In the genomic region with DNA sequence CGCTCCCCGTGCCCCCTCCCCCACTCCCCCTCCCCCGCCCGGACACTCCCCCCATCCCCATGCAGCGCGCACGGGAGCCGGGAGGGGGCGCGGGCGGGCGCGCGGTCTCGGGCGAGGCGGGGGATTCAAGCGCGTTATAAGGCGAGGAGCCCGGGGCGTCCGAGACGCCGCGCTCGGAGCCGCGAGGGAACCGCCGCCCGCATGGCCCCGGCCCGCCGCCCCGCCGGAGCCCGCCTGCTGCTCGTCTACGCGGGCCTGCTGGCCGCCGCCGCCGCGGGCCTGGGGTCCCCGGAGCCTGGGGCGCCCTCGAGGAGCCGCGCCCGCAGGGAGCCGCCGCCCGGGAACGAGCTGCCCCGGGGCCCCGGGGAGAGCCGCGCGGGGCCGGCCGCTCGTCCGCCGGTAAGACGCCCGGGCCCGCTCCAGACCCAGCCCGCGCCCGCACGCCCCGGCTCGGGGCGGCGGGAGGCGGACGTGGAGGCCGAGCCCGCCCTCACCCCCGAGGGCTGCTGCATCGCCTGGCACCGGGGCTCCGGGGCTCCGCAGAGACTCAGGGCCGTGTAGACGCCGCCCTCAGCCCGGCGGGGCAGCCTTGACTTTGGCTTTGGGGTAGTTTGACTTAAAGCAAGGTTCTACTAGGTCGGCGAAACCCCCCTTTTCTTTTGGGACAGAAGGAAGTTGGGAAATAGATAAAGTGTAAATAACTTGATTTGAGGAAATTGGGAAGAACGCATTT, we compare ENCODE assay signal across 8 cellular contexts.
DNase-seq lines count a peak whose midpoint lies in the region; FAIRE-seq and TF ChIP-seq lines count a peak whose summit lies in the region.

TSS of gene ERFE (plus strand) at position 164 of the 733 bp plus-strand sequence. CDS start at position 202, 38 bp downstream.

- CTCF ChIA-PET in HEK293 (lab: Yijun Ruan, JAX): interaction anchor here (0.7 to 2.7 kb wide), 4 partner anchors 9 to 105 kb away, joined by 3 to 24 read pairs (median 5); no protein-coding TSS in a partner anchor
- CTCF ChIA-PET in RWPE1 (lab: Yijun Ruan, JAX): interaction anchor here (0.6 to 0.8 kb wide), 5 partner anchors 9 to 17 kb away, joined by 3 to 6 read pairs (median 3); no protein-coding TSS in a partner anchor

- H3K4me3 ChIP-seq in HEK293 (ENCODE audit: low read depth, low read length) (peak within 1 kb of the TSS; percentile 40), adipocyte (ENCODE audit: low read length) (peak within 1 kb of the TSS; percentile 70), iPS-15b (ENCODE audit: low read depth, low read length) (peak within 1 kb of the TSS; percentile 56)

- H3K9ac ChIP-seq in adipocyte (ENCODE audit: low read length): peak within 1 kb of the TSS; percentile 64
- H3K9ac ChIP-seq in iPS-15b (ENCODE audit: low read depth, low read length): no peak within 1 kb of the TSS

- H3K4me1 ChIP-seq in HEK293 (ENCODE audit: control insufficient read depth, insufficient read depth, low read length) (no peaks in the 10 kb centered on the region; the same call in 1 of the 2 replicates), adipocyte (ENCODE audit: control insufficient read depth, insufficient read depth, low read length) (peaks cover 9% of the 10 kb centered on the region), iPS-15b (ENCODE audit: control insufficient read depth, insufficient read depth, low read length) (no peaks in the 10 kb centered on the region)

- H3K27ac ChIP-seq in HEK293 (ENCODE audit: extremely low read depth, low read depth, low read length): peak within 1 kb of the TSS; percentile 63; the same call in 1 of the 2 replicates
- peak within 1 kb of the TSS; percentile 56 for H3K27ac ChIP-seq in RWPE1

- no peaks in the 10 kb centered on the region for H3K36me3 ChIP-seq in HEK293 (ENCODE audit: control insufficient read depth in 2 of 2, insufficient read depth in 1 of 2, low read length in 2 of 2)
- H3K36me3 ChIP-seq in adipocyte (ENCODE audit: control insufficient read depth, insufficient read depth, low read length, severe bottlenecking): no peaks in the 10 kb centered on the region
- H3K36me3 ChIP-seq in iPS-15b (ENCODE audit: control insufficient read depth, insufficient read depth, low read length): no peaks in the 10 kb centered on the region

- no peak for FAIRE-seq in D721Med (lab: Jason Lieb, UNC)

- no peaks in the 10 kb centered on the region for H3K9me3 ChIP-seq in HEK293 (ENCODE audit: control insufficient read depth, insufficient read depth, low read depth, low read length)
- H3K9me3 ChIP-seq in adipocyte (ENCODE audit: control insufficient read depth, low read length): peaks cover 4% of the 10 kb centered on the region
- H3K9me3 ChIP-seq in iPS-15b (ENCODE audit: control insufficient read depth, insufficient read depth, low read length): no peaks in the 10 kb centered on the region

- POLR2A ChIA-PET in HEK293 (lab: Yijun Ruan, JAX) (no interaction called here), RWPE1 (lab: Yijun Ruan, JAX; ENCODE audit: low non-redundant PET) (no interaction called here)

- peak; percentile 86 for DNase-seq in D721Med (ENCODE audit: insufficient read length, low spot score)
- DNase-seq in RWPE1 (ENCODE audit: low spot score): peak; percentile 69
- DNase-seq in adipocyte (ENCODE audit: low read depth): peak; percentile 84
- DNase-seq in stimulated activated CD4-positive, alpha-beta T cell treated with anti-CD3 and anti-CD28 coated beads, Interleukin-15, amount 100 ng/mL, for 24 hours: peak; percentile 69
- DNase-seq in NK-92 treated with Interleukin-12 subunit alpha and Interleukin-12 subunit beta, amount 100 ng/mL, for 24 hours (lab: John Stamatoyannopoulos, UW): no peak
- DNase-seq in GOT3 (lab: John Stamatoyannopoulos, UW): no peak

- TF ChIP-seq CTCF in D721Med (IDR thresholded peaks at IDR 0.05; ENCODE audit: insufficient read depth, missing control alignments): peak; percentile 40
- TF ChIP-seq CTCF in HEK293 (tag by site-specific recombination; IDR thresholded peaks at IDR 0.05): no peak
- peak; percentile 77 for TF ChIP-seq CTCF in RWPE1 (conservative IDR thresholded peaks at IDR 0.05; ENCODE audit: low read depth)

- no peaks in the 10 kb centered on the region for H3K27me3 ChIP-seq in adipocyte (replicated peaks; ENCODE audit: control insufficient read depth, insufficient read depth, low read length)
- peaks cover 35% of the 10 kb centered on the region for H3K27me3 ChIP-seq in iPS-15b (ENCODE audit: control insufficient read depth, insufficient read depth, low read length)

TF ChIP-seq in HEK293, 187 proteins besides CTCF, POLR2A, EP300 and RAD21:
- no peak for TF ChIP-seq TRIM28 (IDR thresholded peaks at IDR 0.05; ENCODE audit: borderline replicate concordance, low read length)
- 0 out of 2 replicates have a peak, but pooled peaks have one; percentile 9 for TF ChIP-seq SP3 (tag by site-specific recombination; IDR thresholded peaks at IDR 0.05)
- peak; percentile 53; the same call in 1 of the 2 replicates for TF ChIP-seq ZBTB20 (tag by site-specific recombination; IDR thresholded peaks at IDR 0.05)
- TF ChIP-seq ZBTB8A (tag by site-specific recombination; IDR thresholded peaks at IDR 0.05): peak; percentile 54
- TF ChIP-seq ZBTB26 (tag by site-specific recombination; optimal IDR thresholded peaks at IDR 0.05): peak; percentile 32
- TF ChIP-seq ZNF830 (tag by site-specific recombination; IDR thresholded peaks at IDR 0.05; ENCODE audit: low read depth): no peak

Comparison
In these comparisons a context has a peak if more than half of its experiments do, and no peak if none do; other contexts are left out.
1. DNase-seq: peak in D721Med (single experiment), RWPE1 (single experiment), adipocyte (single experiment) and stimulated activated CD4-positive, alpha-beta T cell treated with anti-CD3 and anti-CD28 coated beads, Interleukin-15, amount 100 ng/mL, for 24 hours (single experiment); none in NK-92 treated with Interleukin-12 subunit alpha and Interleukin-12 subunit beta, amount 100 ng/mL, for 24 hours (single experiment) and GOT3 (single experiment).
2. Peak in every context shown above with its lines, with median percentiles within 50 percentile points of each other: H3K4me3 ChIP-seq.